In the genomic region with DNA sequence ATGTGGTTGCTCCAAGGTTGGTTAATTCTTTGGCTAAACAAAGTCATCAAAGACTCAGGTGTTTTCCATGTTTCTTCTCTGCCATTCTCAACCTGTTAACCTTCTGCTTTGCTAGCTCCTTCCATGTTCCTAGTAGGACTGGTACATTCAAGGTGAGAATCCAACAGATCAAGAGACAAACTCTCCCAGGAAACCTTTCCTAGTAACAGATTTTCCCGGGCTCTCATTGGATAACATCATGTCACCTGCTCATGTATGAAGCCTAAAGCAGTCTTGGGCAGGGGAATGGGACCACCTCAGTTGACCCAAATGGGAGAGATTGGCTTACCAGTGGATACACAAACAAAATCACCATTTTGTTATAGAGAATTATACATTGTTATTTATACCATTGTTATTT, we compare ENCODE assay signal across 8 cellular contexts. TPM values are rescaled to one million over a fixed set of nuclear protein-coding genes. Genes with fewer than 3 reads are reported as not detected.
"Had no signal": no experiment of that assay in that cellular context is flagged by ENCODE, and none has a peak within 500 bp of the region (broad histone marks: within the 10 kb centered on the region; RNA-seq: fewer than 3 reads in every experiment).

No MANE protein-coding gene starts in this region.

- H3K27ac ChIP-seq: HL-60 had no signal

- DNase-seq: IMR-90, KBM-7, KG1 had no signal

- H3K27ac Mint-ChIP-seq: IgD-negative memory B cell had no signal

- ATAC-seq: HepG2, K562 had no signal

- H3K4me3 Mint-ChIP-seq: IgD-negative memory B cell had no signal

- H3K4me1 Mint-ChIP-seq: IgD-negative memory B cell had no signal

- H3K36me3 Mint-ChIP-seq: IgD-negative memory B cell had no signal

- H3K4me3 ChIP-seq: K562 had no signal

RNA-seq across cellular contexts. Expression of gene SEMA6D, which starts 14.9 kb away (rescaled TPM):
- total RNA-seq: HepG2, HT-29, K562 had no signal
- polyA plus RNA-seq: HepG2, IgD-negative memory B cell, K562 had no signal
